In genomic region chr1:168581799-168582572, GRCh38 we compare ENCODE assay signal across 23 cellular contexts. TPM values are rescaled to one million over a fixed set of nuclear protein-coding genes. Genes with fewer than 3 reads are reported as not detected.
DNase-seq lines count a peak whose midpoint lies in the region; ATAC-seq, FAIRE-seq and TF ChIP-seq lines count a peak whose summit lies in the region.
"Had no signal": no experiment of that assay in that cellular context is flagged by ENCODE, and none has a peak within 500 bp of the region (broad histone marks: within the 10 kb centered on the region; RNA-seq: fewer than 3 reads in every experiment).

No MANE protein-coding gene starts in this region.

- H3K27me3 ChIP-seq in K562 (ENCODE audit: control insufficient read depth in 2 of 2, insufficient read depth in 2 of 2, low read length in 2 of 2) = peaks cover 0 to 7% of the 10 kb centered on the region in 2 experiments; a peak in 1 of 5 replicates
- H3K27me3 ChIP-seq: BLaER1 had no signal

- ATAC-seq in stimulated activated naive CD8-positive, alpha-beta T cell treated with anti-CD3 and anti-CD28 coated beads, Interleukin-15, Interleukin-2, amounts not matched to agents 100 U/mL and 50 U/mL, for 24 hours = peak; percentile 21
- ATAC-seq in stimulated activated naive CD8-positive, alpha-beta T cell treated with anti-CD3 and anti-CD28 coated beads, Interleukin-15, amount 100 ng/mL, for 72 hours = no peak
- no peak for ATAC-seq in K562
- ATAC-seq: CD8-positive, alpha-beta T cell had no signal

- no peak for DNase-seq in stimulated activated naive CD8-positive, alpha-beta T cell treated with anti-CD3 and anti-CD28 coated beads, Interleukin-15, Interleukin-2, amounts not matched to agents 100 U/mL and 50 U/mL, for 24 hours
- no peak for DNase-seq in stimulated activated naive CD8-positive, alpha-beta T cell treated with anti-CD3 and anti-CD28 coated beads, Interleukin-15, amount 100 ng/mL, for 72 hours
- DNase-seq in K562 (ENCODE audit: extremely low read depth in 1 of 4, low spot score in 3 of 4) = no peak
- DNase-seq in hypothalamus (lab: John Stamatoyannopoulos, UW) = no peak
- DNase-seq in activated T-cell treated with anti-CD3 and anti-CD28 coated beads, Interleukin-2, amount 50 U/mL, for 1 hour = no peak
- DNase-seq: Caco-2; CD4-positive, CD25-positive, alpha-beta regulatory T cell; CD8-positive, alpha-beta T cell; DMS 273 treated with DMSO at 0.1 percent for 48 hours; DMS79; GDM1; H7; HCEC 1CT had no signal

- H3K9ac ChIP-seq in K562 (ENCODE audit: insufficient read depth in 1 of 2, low read depth in 2 of 2, low read length in 2 of 2) = no peak overlapping the region
- H3K9ac ChIP-seq: BLaER1, GM23248 had no signal

- intact Hi-C loops in K562 (cut with micrococcal nuclease) = no loop called here

- H3K79me2 ChIP-seq in K562 (ENCODE audit: control insufficient read depth, insufficient read depth, low read length) = no peaks in the 10 kb centered on the region

- 3% methylated on average over 4 of the region's 4 CpGs for WGBS in K562 (ENCODE audit: insufficient coverage, low coverage, missing lambda C conversion rate)

- POLR2A ChIA-PET in HEK293 (lab: Yijun Ruan, JAX) = no interaction called here
- POLR2A ChIA-PET in K562 (lab: Yijun Ruan, JAX) = no interaction called here

- peaks cover 12% of the 10 kb centered on the region for H3K4me1 Mint-ChIP-seq in stimulated activated naive CD8-positive, alpha-beta T cell treated with anti-CD3 and anti-CD28 coated beads, Interleukin-15, amount 100 ng/mL, for 72 hours
- H3K4me1 Mint-ChIP-seq: B cell; CD4-positive, CD25-positive, alpha-beta regulatory T cell had no signal

- TF ChIP-seq POLR2A in K562 (conservative IDR thresholded peaks at IDR 0.05) = no peak

- H3K4me1 ChIP-seq in HEK293 (ENCODE audit: control insufficient read depth, insufficient read depth, low read length) (peaks cover 3% of the 10 kb centered on the region; the same call in 1 of the 2 replicates), K562 (replicated peaks in 1 of 2; ENCODE audit: control insufficient read depth in 2 of 2, insufficient read depth in 2 of 2, low read length in 2 of 2) (no peaks in the 10 kb centered on the region)
- H3K4me1 ChIP-seq: Caco-2 had no signal

- no peak for FAIRE-seq in K562 (lab: Jason Lieb, UNC)
- FAIRE-seq: GM12878, GM19239, H1 had no signal

- no peak overlapping the region for H2AFZ ChIP-seq in K562 (ENCODE audit: low read depth, low read length)
- H2AFZ ChIP-seq: GM23248 had no signal

- H3K4me3 ChIP-seq in HEK293 (ENCODE audit: low read depth, low read length) (no peak overlapping the region), K562 (no peak overlapping the region)
- H3K4me3 ChIP-seq: BLaER1, GM12878 had no signal

- H3K27ac ChIP-seq in HEK293 (ENCODE audit: extremely low read depth, low read depth, low read length) (no peak overlapping the region), K562 (ENCODE audit: extremely low read depth, low read depth, low read length) (no peak overlapping the region)
- H3K27ac ChIP-seq: BLaER1, C4-2B, GM23248 had no signal

- CTCF ChIA-PET in HEK293 (lab: Yijun Ruan, JAX) (interaction anchor here (0.7 kb wide), 1 partner anchor 484 kb away, joined by 3 read pairs; no protein-coding TSS in a partner anchor), K562 (lab: Yijun Ruan, JAX; ENCODE audit: low intra/inter-chr PET ratio) (interaction anchor here (0.6 kb wide), 1 partner anchor 496 kb away, joined by 3 read pairs; no protein-coding TSS in a partner anchor)

- TF ChIP-seq EP300 in K562 (IDR thresholded peaks at IDR 0.05; ENCODE audit: low read length) = no peak

- no peak for TF ChIP-seq RAD21 in K562 (CRISPR knock-in tag; conservative IDR thresholded peaks at IDR 0.05 in 1 of 2, IDR thresholded peaks at IDR 0.05 in 1 of 2)

- no peak overlapping the region for H3K4me2 ChIP-seq in K562 (ENCODE audit: insufficient read depth, low read length)
- H3K4me2 ChIP-seq: BLaER1 had no signal

- H3K9me3 ChIP-seq in HEK293 (ENCODE audit: control insufficient read depth, insufficient read depth, low read depth, low read length) (no peaks in the 10 kb centered on the region), K562 (replicated peaks; ENCODE audit: control insufficient read depth, insufficient read depth, low read depth, low read length) (no peaks in the 10 kb centered on the region)
- H3K9me3 ChIP-seq: Caco-2 had no signal

- TF ChIP-seq CTCF in HEK293 (tag by site-specific recombination; IDR thresholded peaks at IDR 0.05) = no peak
- TF ChIP-seq CTCF in K562 (IDR thresholded peaks at IDR 0.05 in 2 of 3, conservative IDR thresholded peaks at IDR 0.05 in 1 of 3; ENCODE audit: insufficient read depth in 2 of 3, low read depth in 1 of 3, low read length in 3 of 3) = no peak

- no peaks in the 10 kb centered on the region for H3K27me3 Mint-ChIP-seq in stimulated activated naive CD8-positive, alpha-beta T cell treated with anti-CD3 and anti-CD28 coated beads, Interleukin-15, amount 100 ng/mL, for 72 hours

- no peak overlapping the region for H3K4me3 Mint-ChIP-seq in stimulated activated naive CD8-positive, alpha-beta T cell treated with anti-CD3 and anti-CD28 coated beads, Interleukin-15, amount 100 ng/mL, for 72 hours
- H3K4me3 Mint-ChIP-seq: B cell; CD4-positive, CD25-positive, alpha-beta regulatory T cell; CD8-positive, alpha-beta T cell had no signal

- no peaks in the 10 kb centered on the region for H3K9me1 ChIP-seq in K562 (ENCODE audit: control insufficient read depth, insufficient read depth, low read length)

- no peaks in the 10 kb centered on the region for H4K20me1 ChIP-seq in K562 (replicated peaks; ENCODE audit: control insufficient read depth, insufficient read depth, low read length)
- H4K20me1 ChIP-seq: BLaER1 had no signal

- no peak overlapping the region for H3K27ac Mint-ChIP-seq in stimulated activated naive CD8-positive, alpha-beta T cell treated with anti-CD3 and anti-CD28 coated beads, Interleukin-15, amount 100 ng/mL, for 72 hours
- H3K27ac Mint-ChIP-seq: B cell; CD4-positive, CD25-positive, alpha-beta regulatory T cell; CD8-positive, alpha-beta T cell had no signal

- no TSS peak for BruUV-seq in K562 (replicated peaks; lab: Mats Ljungman, UMichigan)

- in situ Hi-C loops in K562 (cut with MboI) = loop anchor here (10.0 kb wide), 1 partner anchor 487 kb away; no protein-coding TSS in a partner anchor

- peaks cover 0 to 2% of the 10 kb centered on the region in 2 donors for H3K9me3 Mint-ChIP-seq in stimulated activated naive CD8-positive, alpha-beta T cell treated with anti-CD3 and anti-CD28 coated beads, Interleukin-15, amount 100 ng/mL, for 72 hours
- H3K9me3 Mint-ChIP-seq: CD4-positive, CD25-positive, alpha-beta regulatory T cell; CD8-positive, alpha-beta T cell had no signal

- H3K36me3 ChIP-seq in HEK293 (ENCODE audit: control insufficient read depth in 2 of 2, insufficient read depth in 1 of 2, low read length in 2 of 2) = no peaks in the 10 kb centered on the region
- H3K36me3 ChIP-seq in K562 (ENCODE audit: control insufficient read depth, insufficient read depth, low read length) = no peaks in the 10 kb centered on the region
- H3K36me3 ChIP-seq: BLaER1 had no signal

TF ChIP-seq in HEK293, 187 proteins besides CTCF, POLR2A, EP300 and RAD21:
- peak; percentile 97 for TF ChIP-seq ZNF510 (tag by site-specific recombination; IDR thresholded peaks at IDR 0.05; ENCODE audit: insufficient replicate concordance)
- TF ChIP-seq MZF1 (tag by site-specific recombination; IDR thresholded peaks at IDR 0.05; ENCODE audit: borderline replicate concordance) = no peak

RNA-seq across cellular contexts. Expression of gene XCL1, which starts 5.6 kb away (rescaled TPM):
- not detected in 2 replicates for total RNA-seq in K562 (2011; cell fraction: chromatin; rRNA removed; ENCODE audit: low replicate concordance)
- total RNA-seq in K562 (2011; cell fraction: nucleolus; rRNA removed) = not detected in 2 replicates
- total RNA-seq in K562 (2011; cell fraction: nucleoplasm; rRNA removed) = 0.29 TPM in 1 of 2 replicates, not detected in the other
- not detected in 2 replicates for total RNA-seq in K562 (2014; rRNA removed)
- not detected in 2 replicates for total RNA-seq in K562 (2014; rRNA removed; fragmentation: Illumina TruSeq; extraction: Trizol)
- total RNA-seq in K562 (2015; rRNA removed; fragmentation: Illumina TruSeq; extraction: Trizol) = not detected in 2 replicates
- total RNA-seq in K562 (2021) = not detected in 2 replicates
- polyA plus RNA-seq in K562 (2011; rRNA removed) = not detected in 2 replicates
- not detected in 2 replicates for polyA plus RNA-seq in K562 (2011; cell fraction: cytosol; rRNA removed)
- 1.7 TPM in 1 of 2 replicates, not detected in the other for polyA plus RNA-seq in K562 (2011; cell fraction: nucleus; rRNA removed)
- polyA plus RNA-seq in K562 (2012) = 0.14 TPM in 1 of 2 replicates, not detected in the other
- polyA plus RNA-seq in K562 (2014; fragmentation: Illumina TruSeq; extraction: Trizol) = 0.09 TPM in 1 of 2 replicates, not detected in the other
- under 1 TPM; 0.06 TPM for polyA plus RNA-seq in K562 (2014; fragmentation: Nextera tagmentation; extraction: Ambion mirVana)
- not detected in 2 replicates for polyA plus RNA-seq in K562 (2014; rRNA removed)
- 0.18 TPM in 1 of 2 replicates, not detected in the other for polyA minus RNA-seq in K562 (2011; rRNA and poly(A)+ RNA removed)
- not detected in 2 replicates for polyA minus RNA-seq in K562 (2011; cell fraction: cytosol; rRNA and poly(A)+ RNA removed)
- polyA minus RNA-seq in K562 (2011; cell fraction: nucleus; rRNA and poly(A)+ RNA removed) = not detected in 2 replicates
- total RNA-seq: A172; B cell; CD4-positive, CD25-positive, alpha-beta regulatory T cell; GM23248 had no signal
- polyA plus RNA-seq: AG04450; CD4-positive, CD25-positive, alpha-beta regulatory T cell; GM23248 had no signal

RNA-seq across cellular contexts. Expression of gene XCL2, which starts 38.2 kb away (rescaled TPM):
- total RNA-seq in K562 (2011; cell fraction: chromatin; rRNA removed; ENCODE audit: low replicate concordance) = not detected in 2 replicates
- not detected in 2 replicates for total RNA-seq in K562 (2011; cell fraction: nucleolus; rRNA removed)
- total RNA-seq in K562 (2011; cell fraction: nucleoplasm; rRNA removed) = not detected in 2 replicates
- total RNA-seq in K562 (2014; rRNA removed) (not detected in 2 replicates), K562 (2014; rRNA removed; fragmentation: Illumina TruSeq; extraction: Trizol) (not detected in 2 replicates), K562 (2015; rRNA removed; fragmentation: Illumina TruSeq; extraction: Trizol) (not detected in 2 replicates), K562 (2021) (not detected in 2 replicates)
- polyA plus RNA-seq in K562 (2011; rRNA removed) (not detected in 2 replicates), K562 (2014; fragmentation: Illumina TruSeq; extraction: Trizol) (not detected in 2 replicates), K562 (2014; fragmentation: Nextera tagmentation; extraction: Ambion mirVana) (not detected), K562 (2014; rRNA removed) (not detected in 2 replicates)
- not detected in 2 replicates for polyA plus RNA-seq in K562 (2011; cell fraction: cytosol; rRNA removed)
- polyA plus RNA-seq in K562 (2011; cell fraction: nucleus; rRNA removed) = not detected in 2 replicates
- not detected in 2 replicates for polyA plus RNA-seq in K562 (2012)
- polyA minus RNA-seq in K562 (2011; rRNA and poly(A)+ RNA removed) = not detected in 2 replicates
- not detected in 2 replicates for polyA minus RNA-seq in K562 (2011; cell fraction: cytosol; rRNA and poly(A)+ RNA removed)
- polyA minus RNA-seq in K562 (2011; cell fraction: nucleus; rRNA and poly(A)+ RNA removed) = not detected in 2 replicates
- total RNA-seq: A172; B cell; Caco-2; CD4-positive, CD25-positive, alpha-beta regulatory T cell; GM23248; H1; H7 had no signal
- polyA plus RNA-seq: AG04450, GM23248, H1 had no signal
